In genomic region chr9:87865626-87866025, GRCh38 we compare ENCODE assay signal across 20 cellular contexts. TPM values are rescaled to one million over a fixed set of nuclear protein-coding genes. Genes with fewer than 3 reads are reported as not detected.
"Had no signal": no experiment of that assay in that cellular context is flagged by ENCODE, and none has a peak within 500 bp of the region (broad histone marks: within the 10 kb centered on the region; RNA-seq: fewer than 3 reads in every experiment).

No MANE protein-coding gene starts in this region.

- H3K4me1 ChIP-seq: left ventricle myocardium inferior, spleen, upper lobe of left lung had no signal

- H3K4me3 Mint-ChIP-seq: activated CD4-positive, alpha-beta T cell treated with anti-CD3 and anti-CD28 coated beads, Interleukin-2, amount 10 ng/mL, durations not matched to agents 24 days and 14 days; activated naive CD8-positive, alpha-beta T cell treated with anti-CD3 and anti-CD28 coated beads for 36 hours; naive thymus-derived CD8-positive, alpha-beta T cell; stimulated activated naive CD8-positive, alpha-beta T cell treated with anti-CD3 and anti-CD28 coated beads, Interleukin-15, Interleukin-2, amounts not matched to agents 100 ng/mL and 50 ng/mL, for 24 hours; T-helper 2 cell treated with Interferon-gamma antibody and Interleukin-4, amounts not matched to agents 5 μg/mL and 100 μg/mL, for 36 hours had no signal

- H3K9me3 ChIP-seq: upper lobe of left lung had no signal

- H3K36me3 Mint-ChIP-seq: activated naive CD8-positive, alpha-beta T cell treated with anti-CD3 and anti-CD28 coated beads for 36 hours; brain had no signal

- H3K36me3 ChIP-seq: left ventricle myocardium inferior, spleen, upper lobe of left lung had no signal

- H3K4me1 Mint-ChIP-seq: activated CD4-positive, alpha-beta T cell treated with anti-CD3 and anti-CD28 coated beads, Interleukin-2, amount 10 ng/mL, durations not matched to agents 24 days and 14 days; activated naive CD8-positive, alpha-beta T cell treated with anti-CD3 and anti-CD28 coated beads for 36 hours; brain had no signal

- H3K27me3 ChIP-seq: upper lobe of left lung had no signal

- ATAC-seq: naive thymus-derived CD8-positive, alpha-beta T cell; right cardiac atrium had no signal

- H3K9me3 Mint-ChIP-seq: activated CD4-positive, alpha-beta T cell treated with anti-CD3 and anti-CD28 coated beads, Interleukin-2, amount 10 ng/mL, durations not matched to agents 24 days and 14 days had no signal

- H3K27ac Mint-ChIP-seq: activated CD4-positive, alpha-beta T cell treated with anti-CD3 and anti-CD28 coated beads, Interleukin-2, amount 10 ng/mL, durations not matched to agents 24 days and 14 days; activated naive CD8-positive, alpha-beta T cell treated with anti-CD3 and anti-CD28 coated beads for 36 hours; stimulated activated naive CD8-positive, alpha-beta T cell treated with anti-CD3 and anti-CD28 coated beads, Interleukin-15, Interleukin-2, amounts not matched to agents 100 ng/mL and 50 ng/mL, for 24 hours; T-helper 2 cell treated with Interferon-gamma antibody and Interleukin-4, amounts not matched to agents 5 μg/mL and 100 μg/mL, for 36 hours had no signal

- H3K4me3 ChIP-seq: left ventricle myocardium inferior, spleen, upper lobe of left lung had no signal

- H3K27ac ChIP-seq: left ventricle myocardium inferior, spleen, upper lobe of left lung had no signal

- DNase-seq: activated CD4-positive, alpha-beta T cell treated with anti-CD3 and anti-CD28 coated beads, Interleukin-2, amount 10 ng/mL, durations not matched to agents 24 days and 14 days; activated CD4-positive, CD25-positive, alpha-beta regulatory T cell; activated CD8-positive, alpha-beta memory T cell treated with anti-CD3 and anti-CD28 coated beads, Interleukin-2, amount 50 U/mL, for 48 hours; activated naive CD8-positive, alpha-beta T cell treated with anti-CD3 and anti-CD28 coated beads for 36 hours; central memory CD4-positive, alpha-beta T cell; cortex of kidney; effector CD8-positive, alpha-beta T cell; foreskin melanocyte; head of caudate nucleus; left ventricle myocardium inferior; naive thymus-derived CD8-positive, alpha-beta T cell; right cardiac atrium; spleen; upper lobe of left lung had no signal

RNA-seq across cellular contexts. Expression of gene SPATA31E1, which starts 17.1 kb away (rescaled TPM):
- total RNA-seq: activated CD4-positive, alpha-beta T cell treated with anti-CD3 and anti-CD28 coated beads, Interleukin-2, amount 10 ng/mL, durations not matched to agents 24 days and 14 days; activated naive CD8-positive, alpha-beta T cell treated with anti-CD3 and anti-CD28 coated beads for 36 hours; left ventricle myocardium inferior; mucosa of gallbladder; naive thymus-derived CD8-positive, alpha-beta T cell; posterior vena cava; right cardiac atrium; spleen; temporal lobe; upper lobe of left lung had no signal
- polyA plus RNA-seq: naive thymus-derived CD8-positive, alpha-beta T cell; right cardiac atrium; spleen had no signal

RNA-seq across cellular contexts. Expression of gene SPATA31C1, which starts 52.1 kb away (rescaled TPM):
- total RNA-seq: activated CD4-positive, alpha-beta T cell treated with anti-CD3 and anti-CD28 coated beads, Interleukin-2, amount 10 ng/mL, durations not matched to agents 24 days and 14 days; activated naive CD8-positive, alpha-beta T cell treated with anti-CD3 and anti-CD28 coated beads for 36 hours; left ventricle myocardium inferior; mucosa of gallbladder; naive thymus-derived CD8-positive, alpha-beta T cell; posterior vena cava; right cardiac atrium; spleen; temporal lobe; upper lobe of left lung had no signal
- polyA plus RNA-seq: naive thymus-derived CD8-positive, alpha-beta T cell; right cardiac atrium; spleen had no signal
